In the genomic region with DNA sequence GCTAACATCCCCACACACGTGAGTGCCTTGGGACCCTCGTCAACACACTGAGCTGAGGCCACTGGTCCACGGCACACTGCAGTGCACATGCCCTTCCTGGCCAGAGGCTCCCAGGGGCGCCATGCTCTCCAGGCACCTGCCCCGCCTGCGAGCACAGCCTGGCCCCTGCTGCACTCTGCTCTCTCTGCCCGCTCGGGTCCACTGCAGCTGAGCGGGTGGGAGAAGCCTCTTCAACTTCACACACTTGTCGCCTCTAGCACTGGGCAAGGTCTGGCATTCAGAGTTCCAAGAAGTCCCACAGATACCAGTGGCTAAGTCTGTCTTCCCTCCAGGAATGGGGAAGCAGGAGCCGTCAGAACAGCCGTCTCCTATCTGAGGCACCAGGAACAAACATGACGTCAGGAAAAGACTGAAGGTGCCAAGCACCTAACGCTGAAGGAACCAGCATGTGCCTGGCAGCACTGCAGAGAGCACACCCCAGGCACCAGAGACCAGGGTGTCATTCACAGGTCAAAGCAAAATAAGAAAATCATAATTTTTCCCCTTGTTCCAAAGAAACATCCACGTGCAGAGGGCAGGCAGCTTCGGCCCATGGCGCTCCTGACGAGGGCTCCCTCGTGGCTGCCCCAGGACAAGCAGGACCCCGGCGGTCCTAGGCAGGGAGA, we compare ENCODE assay signal across 12 cellular contexts.
DNase-seq lines count a peak whose midpoint lies in the region; ATAC-seq and TF ChIP-seq lines count a peak whose summit lies in the region.
"Had no signal": no experiment of that assay in that cellular context is flagged by ENCODE, and none has a peak within 500 bp of the region (broad histone marks: within the 10 kb centered on the region; RNA-seq: fewer than 3 reads in every experiment).

No MANE protein-coding gene starts in this region.

- DNase-seq in NCI-H226 (peak; percentile 34), fibroblast of gingiva (ENCODE audit: low read depth) (peak; percentile 53), omental fat pad (ENCODE audit: low spot score) (no peak), NCI-H187 treated with DMSO at 0.1 percent for 48 hours (lab: John Stamatoyannopoulos, UW) (no peak), iPS-NIHi7 (ENCODE audit: extremely low spot score) (no peak)
- DNase-seq: activated T-cell treated with anti-CD3 and anti-CD28 coated beads, Interleukin-2, amount 50 U/mL, for 48 hours; midbrain; NCI-H446; stimulated activated CD4-positive, alpha-beta T cell treated with anti-CD3 and anti-CD28 coated beads, Interleukin-4, amount 100 ng/mL, for 4 hours had no signal

- peak overlapping the region; percentile 17; the same call in 1 of the 2 replicates for H3K27ac ChIP-seq in 22Rv1

- no peak for TF ChIP-seq CTCF in 22Rv1 (IDR thresholded peaks at IDR 0.05)
- TF ChIP-seq CTCF in omental fat pad (IDR thresholded peaks at IDR 0.05), result no peak

- peak; percentile 44 for ATAC-seq in omental fat pad (ENCODE audit: low FRiP score)
- ATAC-seq in HG03439 (IDR thresholded peaks at IDR 0.05; ENCODE audit: unreplicated experiment), result no peak
- ATAC-seq in HG03159 (IDR thresholded peaks at IDR 0.05; ENCODE audit: unreplicated experiment), result no peak

Comparison
In these comparisons a context has a peak if more than half of its experiments do, and no peak if none do; other contexts are left out.
1. DNase-seq: peak in NCI-H226 (single experiment) and fibroblast of gingiva (single experiment); none in omental fat pad (single experiment), NCI-H187 treated with DMSO at 0.1 percent for 48 hours (single experiment) and iPS-NIHi7 (single experiment).